ENCODE assay signal across 9 cellular contexts in genomic region chr16:1983053-1983543, GRCh38. TPM values are rescaled to one million over a fixed set of nuclear protein-coding genes. Genes with fewer than 3 reads are reported as not detected.
DNase-seq lines count a peak whose midpoint lies in the region; ATAC-seq and TF ChIP-seq lines count a peak whose summit lies in the region.
"Had no signal": no experiment of that assay in that cellular context is flagged by ENCODE, and none has a peak within 500 bp of the region (broad histone marks: within the 10 kb centered on the region; RNA-seq: fewer than 3 reads in every experiment).

No MANE protein-coding gene starts in this region.

- H3K27ac ChIP-seq in OCI-LY7 (ENCODE audit: low read depth, low read length, poor library complexity, severe bottlenecking): no peak overlapping the region
- no peak overlapping the region for H3K27ac ChIP-seq in osteoblast (ENCODE audit: low read depth, low read length)

- CTCF ChIA-PET in OCI-LY7 (lab: Charles Lee; ENCODE audit: unreplicated experiment): no interaction called here

- H3K4me2 ChIP-seq in OCI-LY7 (ENCODE audit: low read length) (peak overlapping the region; percentile 85), osteoblast (ENCODE audit: insufficient read depth, low read length) (peak overlapping the region; percentile 95)

- peaks cover 0 to 12% (median 5%) of the 10 kb centered on the region in 7 donors for H3K9me3 Mint-ChIP-seq in CD14-positive monocyte
- no peaks in the 10 kb centered on the region for H3K9me3 Mint-ChIP-seq in effector memory CD8-positive, alpha-beta T cell

- intact Hi-C loops in CD14-positive monocyte (cut with micrococcal nuclease) (no loop called here), OCI-LY7 (cut with micrococcal nuclease; ENCODE audit: unreplicated experiment) (no loop called here)

- H2AFZ ChIP-seq in OCI-LY7 (ENCODE audit: low read length) (no peak overlapping the region), osteoblast (ENCODE audit: low read length) (peak overlapping the region; percentile 80)

- peaks cover 39% of the 10 kb centered on the region for H3K27me3 ChIP-seq in osteoblast (ENCODE audit: insufficient read depth, low read length)

- BruUV-seq in OCI-LY7 (replicated peaks; lab: Mats Ljungman, UMichigan): no TSS peak

- H3K79me2 ChIP-seq in OCI-LY7 (ENCODE audit: insufficient read depth, low read depth, low read length) (no peaks in the 10 kb centered on the region), osteoblast (ENCODE audit: insufficient read depth, low read length) (peaks cover 12% of the 10 kb centered on the region)

- DNase-seq in CD14-positive monocyte (ENCODE audit: low spot score): no peak
- no peak for DNase-seq in OCI-LY7 (ENCODE audit: low spot score)
- DNase-seq in effector memory CD8-positive, alpha-beta T cell: no peak
- no peak for DNase-seq in osteoblast (ENCODE audit: insufficient read length, low spot score, missing footprints)
- no peak for DNase-seq in iPS-NIHi7 (ENCODE audit: extremely low spot score)
- no peak for DNase-seq in occipital lobe (lab: John Stamatoyannopoulos, UW)
- no peak for DNase-seq in DMS 273 (lab: John Stamatoyannopoulos, UW; ENCODE audit: unreplicated experiment)

- H3K36me3 ChIP-seq in OCI-LY7 (ENCODE audit: insufficient read depth, low read length): peaks cover 25% of the 10 kb centered on the region; the same call in 1 of the 2 replicates
- peaks cover 11% of the 10 kb centered on the region for H3K36me3 ChIP-seq in osteoblast (ENCODE audit: insufficient read depth, low read length)

- H3K4me1 ChIP-seq in OCI-LY7 (ENCODE audit: insufficient read depth, low read length, poor library complexity, severe bottlenecking): peaks cover 14% of the 10 kb centered on the region
- H3K4me1 ChIP-seq in osteoblast (ENCODE audit: insufficient read depth, low read length): peaks cover 10% of the 10 kb centered on the region

- POLR2A ChIA-PET in OCI-LY7 (lab: Charles Lee): no interaction called here

- no peaks in the 10 kb centered on the region for H3K9me3 ChIP-seq in OCI-LY7 (ENCODE audit: low read length)
- no peaks in the 10 kb centered on the region for H3K9me3 ChIP-seq in osteoblast (ENCODE audit: low read depth, low read length)

- H3K9me2 ChIP-seq in OCI-LY7 (ENCODE audit: insufficient read depth, low read length): no peaks in the 10 kb centered on the region

- H3K27me3 Mint-ChIP-seq in CD14-positive monocyte (ENCODE audit: low read depth in 3 of 3): peaks cover 51 to 63% (median 52%) of the 10 kb centered on the region in 3 donors
- peaks cover 0 to 34% of the 10 kb centered on the region in 2 donors for H3K27me3 Mint-ChIP-seq in effector memory CD8-positive, alpha-beta T cell

- H4K20me1 ChIP-seq in OCI-LY7 (ENCODE audit: insufficient read depth, low read length) (no peaks in the 10 kb centered on the region), osteoblast (ENCODE audit: insufficient read depth, low read length) (peaks cover 24% of the 10 kb centered on the region)

- TF ChIP-seq CTCF in CD14-positive monocyte (IDR thresholded peaks at IDR 0.05) (no peak), OCI-LY7 (conservative IDR thresholded peaks at IDR 0.05; ENCODE audit: low read length) (no peak), osteoblast (IDR thresholded peaks at IDR 0.05; ENCODE audit: extremely low read depth, low read depth, low read length) (no peak)

- peak overlapping the region in 3 of 7 donors; percentile 76 to 88 (median 83) for H3K27ac Mint-ChIP-seq in CD14-positive monocyte
- H3K27ac Mint-ChIP-seq in effector memory CD8-positive, alpha-beta T cell: peak overlapping the region; percentile 63 to 81

- peaks cover 18% of the 10 kb centered on the region for H3K4me1 Mint-ChIP-seq in CD14-positive monocyte
- H3K4me1 Mint-ChIP-seq in effector memory CD8-positive, alpha-beta T cell (ENCODE audit: low read depth in 2 of 2): peaks cover 4 to 14% of the 10 kb centered on the region in 2 donors

- no peak for ATAC-seq in effector memory CD8-positive, alpha-beta T cell (replicated peaks)
- ATAC-seq in GM19467 (IDR thresholded peaks at IDR 0.05; ENCODE audit: unreplicated experiment): no peak

- peaks cover 29 to 39% of the 10 kb centered on the region in 2 donors for H3K36me3 Mint-ChIP-seq in CD14-positive monocyte
- peaks cover 11% of the 10 kb centered on the region for H3K36me3 Mint-ChIP-seq in effector memory CD8-positive, alpha-beta T cell (ENCODE audit: insufficient read depth)

- peak overlapping the region; percentile 75 to 89 for H3K4me3 Mint-ChIP-seq in CD14-positive monocyte
- peak overlapping the region; percentile 69 to 75 for H3K4me3 Mint-ChIP-seq in effector memory CD8-positive, alpha-beta T cell

- H3K4me3 ChIP-seq in OCI-LY7 (ENCODE audit: low read depth, low read length, poor library complexity, severe bottlenecking) (peak overlapping the region; percentile 82), osteoblast (ENCODE audit: insufficient read depth, low read length) (peak overlapping the region; percentile 85)

RNA-seq across cellular contexts. Expression of gene GFER, which starts 0.9 kb away (rescaled TPM):
- 10 to 100 TPM; 22.4 to 22.7 TPM for polyA plus RNA-seq in CD14-positive monocyte
- total RNA-seq in OCI-LY7 (2014; rRNA removed; shearing (Covaris generic)): 25.1 and 32.3 TPM in 2 replicates
- total RNA-seq in OCI-LY7 (2022) (31.1 and 40.2 TPM in 2 replicates), osteoblast (8.7 and 12.1 TPM in 2 replicates), occipital lobe (10.9 TPM)

RNA-seq across cellular contexts. Expression of gene NOXO1, which starts 1.8 kb away (rescaled TPM):
- not detected for polyA plus RNA-seq in CD14-positive monocyte
- total RNA-seq in OCI-LY7 (2014; rRNA removed; shearing (Covaris generic)): 0.22 and 2.1 TPM in 2 replicates
- total RNA-seq in OCI-LY7 (2022) (0.30 and 0.59 TPM in 2 replicates), osteoblast (under 0.01 and 0.29 TPM in 2 replicates), occipital lobe (0.78 TPM)

RNA-seq across cellular contexts. Expression of gene SYNGR3, which starts 6.7 kb away (rescaled TPM):
- under 1 TPM in 1 of 2 donors, not detected in 1; 0.29 TPM for polyA plus RNA-seq in CD14-positive monocyte
- 9.0 and 11.1 TPM in 2 replicates for total RNA-seq in OCI-LY7 (2014; rRNA removed; shearing (Covaris generic))
- total RNA-seq in OCI-LY7 (2022) (10.3 and 12.0 TPM in 2 replicates), osteoblast (under 0.01 and 0.59 TPM in 2 replicates), occipital lobe (81.3 TPM)

RNA-seq across cellular contexts. Expression of gene TBL3, which starts 11.2 kb away (rescaled TPM):
- 10 to 100 TPM; 36.0 to 37.8 TPM for polyA plus RNA-seq in CD14-positive monocyte
- total RNA-seq in OCI-LY7 (2014; rRNA removed; shearing (Covaris generic)): 58.5 and 67.2 TPM in 2 replicates
- 44.3 and 49.9 TPM in 2 replicates for total RNA-seq in OCI-LY7 (2022)
- 22.4 and 26.1 TPM in 2 replicates for total RNA-seq in osteoblast
- total RNA-seq in occipital lobe: 12.0 TPM

RNA-seq across cellular contexts. Expression of gene RNF151, which starts 16.4 kb away (rescaled TPM):
- not detected for polyA plus RNA-seq in CD14-positive monocyte
- not detected in 2 replicates for total RNA-seq in OCI-LY7 (2014; rRNA removed; shearing (Covaris generic))
- total RNA-seq in OCI-LY7 (2022): not detected in 2 replicates
- total RNA-seq in osteoblast: 0.36 TPM in 1 of 2 replicates, not detected in the other
- total RNA-seq in occipital lobe: not detected
- total RNA-seq: dermis microvascular lymphatic vessel endothelial cell had no signal
